8 cellular contexts compared by ENCODE assay signal in the genomic region with DNA sequence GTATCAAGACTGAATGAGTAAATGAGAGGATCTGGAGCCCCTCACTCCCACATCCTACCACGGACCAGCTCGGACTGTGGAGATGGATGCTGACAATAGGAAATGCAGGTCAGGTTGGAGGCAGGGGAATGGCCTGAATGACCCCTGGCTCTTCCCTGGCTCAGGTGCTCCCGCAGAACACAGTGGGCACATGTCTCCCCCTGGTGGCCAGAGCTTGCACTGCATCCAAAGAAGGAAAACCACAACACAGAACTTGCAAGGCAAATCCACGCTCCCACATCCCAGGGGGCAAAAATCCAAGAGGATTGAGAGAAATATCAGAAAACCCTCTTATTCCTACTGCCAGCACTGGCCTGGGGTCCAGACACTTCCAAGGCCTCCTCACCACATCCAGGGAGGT.
DNase-seq lines count a peak whose midpoint lies in the region; ATAC-seq, FAIRE-seq and TF ChIP-seq lines count a peak whose summit lies in the region.
"Not testable (repeated sequence)": the region's sequence is repeated elsewhere in the genome, so short reads cannot be mapped to it uniquely, and the experiment has no call there.

No MANE protein-coding gene starts in this region.

- in situ Hi-C loops in Panc1 (cut with HindIII; ENCODE audit: low pct_unique_long_range_greater_than_20kb, low sequenced_read_pairs), result not testable (repeated sequence)

- not testable (repeated sequence) for H3K9me1 ChIP-seq in keratinocyte (ENCODE audit: control insufficient read depth, extremely low read depth, insufficient read depth, low read length)

- TF ChIP-seq RAD21 in A549 (conservative IDR thresholded peaks at IDR 0.05 in 1 of 2, IDR thresholded peaks at IDR 0.05 in 1 of 2), result not testable (repeated sequence)

- WGBS in A549 (ENCODE audit: missing lambda C conversion rate), result no CpG with 5 or more reads among the region's 4 CpGs
- 40% methylated on average over 1 of the region's 4 CpGs; no CpG with 5 or more reads in 1 of the 2 donors for WGBS in upper lobe of left lung, 2 donors

- not testable (repeated sequence) for H4K20me1 ChIP-seq in keratinocyte (ENCODE audit: control insufficient read depth, extremely low read depth, insufficient read depth, low read length)

- intact Hi-C loops in Panc1 (cut with micrococcal nuclease; ENCODE audit: unreplicated experiment); naive thymus-derived CD4-positive, alpha-beta T cell (cut with micrococcal nuclease): not testable (repeated sequence)

- CTCF ChIA-PET in A549 (lab: Yijun Ruan, JAX); Panc1 (lab: Charles Lee); activated CD8-positive, alpha-beta memory T cell treated with anti-CD3 and anti-CD28 coated beads, Interleukin-2, amount 10 ng/mL, durations not matched to agents 7 days and 5 days (lab: Charles Lee); naive thymus-derived CD4-positive, alpha-beta T cell (lab: Charles Lee): not testable (repeated sequence)

- H3K9me3 ChIP-seq in A549; Panc1 (ENCODE audit: control insufficient read depth, insufficient read depth, low read depth, low read length); keratinocyte (ENCODE audit: control insufficient read depth, low read depth, low read length); naive thymus-derived CD4-positive, alpha-beta T cell (ENCODE audit: control insufficient read depth in 2 of 3, low read length in 3 of 3); upper lobe of left lung: not testable (repeated sequence)

- not testable (repeated sequence) for TF ChIP-seq EP300 in A549 (IDR thresholded peaks at IDR 0.05); upper lobe of left lung (IDR thresholded peaks at IDR 0.05)

- POLR2A ChIA-PET in A549 (lab: Yijun Ruan, JAX); Panc1 (lab: Charles Lee); naive thymus-derived CD4-positive, alpha-beta T cell (lab: Charles Lee): not testable (repeated sequence)

- H3K27me3 Mint-ChIP-seq in activated CD8-positive, alpha-beta memory T cell treated with anti-CD3 and anti-CD28 coated beads, Interleukin-2, amount 10 ng/mL, durations not matched to agents 7 days and 5 days; effector memory CD8-positive, alpha-beta T cell; naive thymus-derived CD4-positive, alpha-beta T cell: not testable (repeated sequence)

- not testable (repeated sequence) for H3K4me1 ChIP-seq in A549; Panc1 (ENCODE audit: control insufficient read depth, insufficient read depth, low read length); keratinocyte (ENCODE audit: control insufficient read depth, extremely low read depth, insufficient read depth, low read length); naive thymus-derived CD4-positive, alpha-beta T cell (ENCODE audit: control insufficient read depth in 2 of 2, insufficient read depth in 2 of 2, low read length in 2 of 2); upper lobe of left lung

- not testable (repeated sequence) for H3K27ac ChIP-seq in A549; Panc1 (ENCODE audit: low read length); keratinocyte (ENCODE audit: control insufficient read depth, insufficient read depth, low read length); naive thymus-derived CD4-positive, alpha-beta T cell (ENCODE audit: low read depth, low read length); upper lobe of left lung

- H3K4me3 Mint-ChIP-seq in activated CD8-positive, alpha-beta memory T cell treated with anti-CD3 and anti-CD28 coated beads, Interleukin-2, amount 10 ng/mL, durations not matched to agents 7 days and 5 days; effector memory CD8-positive, alpha-beta T cell; naive thymus-derived CD4-positive, alpha-beta T cell: not testable (repeated sequence)

- H3K27ac Mint-ChIP-seq in activated CD8-positive, alpha-beta memory T cell treated with anti-CD3 and anti-CD28 coated beads, Interleukin-2, amount 10 ng/mL, durations not matched to agents 7 days and 5 days; effector memory CD8-positive, alpha-beta T cell; naive thymus-derived CD4-positive, alpha-beta T cell: not testable (repeated sequence)

- not testable (repeated sequence) for H2AFZ ChIP-seq in keratinocyte (ENCODE audit: control insufficient read depth, low read length)

- H3K36me3 ChIP-seq in Panc1 (ENCODE audit: control insufficient read depth, insufficient read depth, low read length); keratinocyte (ENCODE audit: control insufficient read depth in 2 of 2, extremely low read depth in 1 of 2, insufficient read depth in 2 of 2, low read length in 2 of 2); naive thymus-derived CD4-positive, alpha-beta T cell (ENCODE audit: control insufficient read depth in 2 of 3, insufficient read depth in 3 of 3, low read length in 3 of 3); upper lobe of left lung: not testable (repeated sequence)

- not testable (repeated sequence) for DNase-seq in A549 (ENCODE audit: low read depth in 1 of 2, low spot score in 1 of 2); GM19239 (ENCODE audit: insufficient read length, low spot score); Panc1 (ENCODE audit: low read depth, low spot score); activated CD8-positive, alpha-beta memory T cell treated with anti-CD3 and anti-CD28 coated beads, Interleukin-2, amount 10 ng/mL, durations not matched to agents 7 days and 5 days; effector memory CD8-positive, alpha-beta T cell; keratinocyte (ENCODE audit: low read depth, low spot score); naive thymus-derived CD4-positive, alpha-beta T cell; upper lobe of left lung

- H3K27me3 ChIP-seq in Panc1 (ENCODE audit: control insufficient read depth, insufficient read depth, low read length); keratinocyte (ENCODE audit: control insufficient read depth, extremely low read depth, insufficient read depth, low read length); naive thymus-derived CD4-positive, alpha-beta T cell (ENCODE audit: control insufficient read depth in 2 of 2, insufficient read depth in 2 of 2, low read length in 2 of 2); upper lobe of left lung: not testable (repeated sequence)

- dilution Hi-C loops in keratinocyte (cut with MboI; ENCODE audit: extremely low pct_ligation_motif_present, low sequenced_read_pairs), result not testable (repeated sequence)

- H3K4me2 ChIP-seq in A549; keratinocyte (ENCODE audit: control insufficient read depth, extremely low read depth, insufficient read depth, low read depth, low read length): not testable (repeated sequence)

- ATAC-seq in A549 (peak in 1 of 2 experiments; percentile 73; a peak in 3 of 6 replicates), Panc1 (peak; percentile 47), upper lobe of left lung (ENCODE audit: low FRiP score in 2 of 2) (peak; percentile 74 to 77)
- peak; percentile 28 for ATAC-seq in activated CD8-positive, alpha-beta memory T cell treated with anti-CD3 and anti-CD28 coated beads, Interleukin-2, amount 10 ng/mL, durations not matched to agents 7 days and 5 days
- peak; percentile 57 for ATAC-seq in effector memory CD8-positive, alpha-beta T cell (replicated peaks)
- ATAC-seq in naive thymus-derived CD4-positive, alpha-beta T cell, result peak; percentile 78

- FAIRE-seq in A549 (lab: Jason Lieb, UNC) (peak; percentile 36), GM19239 (lab: Jason Lieb, UNC) (peak; percentile 97), keratinocyte (lab: Jason Lieb, UNC) (peak; percentile 90)

- TF ChIP-seq POLR2A in A549 (IDR thresholded peaks at IDR 0.05; ENCODE audit: low read length); upper lobe of left lung (IDR thresholded peaks at IDR 0.05): not testable (repeated sequence)

- not testable (repeated sequence) for H3K9ac ChIP-seq in keratinocyte (ENCODE audit: control insufficient read depth, extremely low read depth, insufficient read depth, low read length)

- not testable (repeated sequence) for TF ChIP-seq CTCF in A549 (IDR thresholded peaks at IDR 0.05); Panc1 (IDR thresholded peaks at IDR 0.05); keratinocyte (optimal IDR thresholded peaks at IDR 0.05 in 1 of 3, IDR thresholded peaks at IDR 0.05 in 1 of 3, conservative IDR thresholded peaks at IDR 0.05 in 1 of 3; ENCODE audit: extremely low read depth in 1 of 3, insufficient read depth in 2 of 3, low read length in 3 of 3); upper lobe of left lung (IDR thresholded peaks at IDR 0.05)

- H3K36me3 Mint-ChIP-seq in activated CD8-positive, alpha-beta memory T cell treated with anti-CD3 and anti-CD28 coated beads, Interleukin-2, amount 10 ng/mL, durations not matched to agents 7 days and 5 days; effector memory CD8-positive, alpha-beta T cell (ENCODE audit: insufficient read depth); naive thymus-derived CD4-positive, alpha-beta T cell: not testable (repeated sequence)

- H3K4me1 Mint-ChIP-seq in activated CD8-positive, alpha-beta memory T cell treated with anti-CD3 and anti-CD28 coated beads, Interleukin-2, amount 10 ng/mL, durations not matched to agents 7 days and 5 days; effector memory CD8-positive, alpha-beta T cell (ENCODE audit: low read depth in 2 of 2); naive thymus-derived CD4-positive, alpha-beta T cell: not testable (repeated sequence)

- H3K4me3 ChIP-seq in A549; Panc1 (ENCODE audit: low read depth in 2 of 2, low read length in 2 of 2); keratinocyte (ENCODE audit: control insufficient read depth in 2 of 3, extremely low read depth in 1 of 3, insufficient read depth in 2 of 3, low read depth in 1 of 3, low read length in 3 of 3); naive thymus-derived CD4-positive, alpha-beta T cell (ENCODE audit: low read length); upper lobe of left lung: not testable (repeated sequence)

- not testable (repeated sequence) for H3K79me2 ChIP-seq in keratinocyte (ENCODE audit: control insufficient read depth, insufficient read depth, low read length)

- not testable (repeated sequence) for BruUV-seq in Panc1 (replicated peaks; lab: Mats Ljungman, UMichigan)

- H3K9me3 Mint-ChIP-seq in activated CD8-positive, alpha-beta memory T cell treated with anti-CD3 and anti-CD28 coated beads, Interleukin-2, amount 10 ng/mL, durations not matched to agents 7 days and 5 days (ENCODE audit: low read depth); effector memory CD8-positive, alpha-beta T cell; naive thymus-derived CD4-positive, alpha-beta T cell: not testable (repeated sequence)
